In genomic region chr2:228762565-228762964, GRCh38 we compare ENCODE assay signal across 20 cellular contexts.
DNase-seq lines count a peak whose midpoint lies in the region; ATAC-seq and TF ChIP-seq lines count a peak whose summit lies in the region.
"Had no signal": no experiment of that assay in that cellular context is flagged by ENCODE, and none has a peak within 500 bp of the region (broad histone marks: within the 10 kb centered on the region; RNA-seq: fewer than 3 reads in every experiment).

No MANE protein-coding gene starts in this region.

- H3K79me1 ChIP-seq in trophoblast cell (ENCODE audit: low read length), result no peaks in the 10 kb centered on the region

- no peak overlapping the region for H4K8ac ChIP-seq in trophoblast cell (ENCODE audit: low read depth, low read length)

- no peaks in the 10 kb centered on the region for H3K79me2 ChIP-seq in trophoblast cell (ENCODE audit: control insufficient read depth, insufficient read depth, low read length, poor library complexity)

- H3K4me1 Mint-ChIP-seq in endodermal cell, result peaks cover 16% of the 10 kb centered on the region
- H3K4me1 Mint-ChIP-seq: CD14-positive monocyte had no signal

- H2BK12ac ChIP-seq in trophoblast cell (ENCODE audit: low read length), result no peak overlapping the region

- H3K23ac ChIP-seq in trophoblast cell (ENCODE audit: low read length), result no peak overlapping the region

- TF ChIP-seq CTCF in heart left ventricle (IDR thresholded peaks at IDR 0.05) (no peak), endodermal cell (conservative IDR thresholded peaks at IDR 0.05) (no peak)

- H3K9ac ChIP-seq in endodermal cell (ENCODE audit: extremely low read depth, low read length, poor library complexity, severe bottlenecking) (no peak overlapping the region), trophoblast cell (ENCODE audit: low read length) (no peak overlapping the region)
- H3K9ac ChIP-seq: BLaER1 had no signal

- intact Hi-C loops in heart left ventricle (cut with DNase I), result no loop called here
- intact Hi-C loops in left cardiac atrium (cut with DNase I), result no loop called here

- H3K27me3 ChIP-seq in heart left ventricle (no peaks in the 10 kb centered on the region), endodermal cell (ENCODE audit: control insufficient read depth, insufficient read depth, low read length, poor library complexity, severe bottlenecking) (no peaks in the 10 kb centered on the region), trophoblast cell (ENCODE audit: insufficient read depth, low read length) (no peaks in the 10 kb centered on the region)
- H3K27me3 ChIP-seq: BLaER1 had no signal

- no peak overlapping the region for H4K91ac ChIP-seq in trophoblast cell (ENCODE audit: low read depth, low read length)

- H3K4me2 ChIP-seq in trophoblast cell (ENCODE audit: low read length), result no peak overlapping the region
- H3K4me2 ChIP-seq: BLaER1 had no signal

- ATAC-seq in heart left ventricle (peak in 3 of 4 donors; percentile 61 to 83 (median 67)), left cardiac atrium (no peak), HG03342 (IDR thresholded peaks at IDR 0.05; ENCODE audit: unreplicated experiment) (no peak), GM21576 (IDR thresholded peaks at IDR 0.05; ENCODE audit: unreplicated experiment) (no peak)
- ATAC-seq: CD8-positive, alpha-beta T cell; GM12878; HCT116 had no signal

- H3K9me3 ChIP-seq in heart left ventricle (no peaks in the 10 kb centered on the region), endodermal cell (ENCODE audit: control insufficient read depth, low read length) (no peaks in the 10 kb centered on the region), trophoblast cell (ENCODE audit: insufficient read depth, low read depth, low read length) (no peaks in the 10 kb centered on the region)
- H3K9me3 ChIP-seq: BLaER1 had no signal

- TF ChIP-seq POLR2A in heart left ventricle (IDR thresholded peaks at IDR 0.05), result no peak

- H3K4ac ChIP-seq in trophoblast cell (ENCODE audit: low read depth, low read length), result no peak overlapping the region

- H3K36me3 Mint-ChIP-seq in endodermal cell (ENCODE audit: low read depth), result no peaks in the 10 kb centered on the region
- H3K36me3 Mint-ChIP-seq: CD14-positive monocyte; CD8-positive, alpha-beta T cell had no signal

- WGBS in heart left ventricle, 4 donors, result 52 to 74% (median 69%) methylated on average over 2 of the region's 2 CpGs
- 92 to 100% methylated on average over 1 to 2 of the region's 2 CpGs for WGBS in endodermal cell (ENCODE audit: insufficient coverage in 1 of 2, insufficient read length in 1 of 2), 2 experiments
- WGBS in trophoblast cell (ENCODE audit: extremely low coverage, insufficient coverage, insufficient read length), result no CpG with 5 or more reads among the region's 2 CpGs

- H2BK5ac ChIP-seq in trophoblast cell (ENCODE audit: low read depth, low read length, poor library complexity), result no peak overlapping the region

- peaks cover 1% of the 10 kb centered on the region for H3K9me3 Mint-ChIP-seq in endodermal cell
- H3K9me3 Mint-ChIP-seq: HFFc6 had no signal

- H3K4me3 ChIP-seq in heart left ventricle (no peak overlapping the region), endodermal cell (ENCODE audit: low read length) (no peak overlapping the region), trophoblast cell (ENCODE audit: low read depth, low read length) (no peak overlapping the region)
- H3K4me3 ChIP-seq: BLaER1, GM12878 had no signal

- peaks cover 0 to 7% (median 0%) of the 10 kb centered on the region in 12 donors for H3K4me1 ChIP-seq in heart left ventricle
- peaks cover 10% of the 10 kb centered on the region for H3K4me1 ChIP-seq in endodermal cell (ENCODE audit: control insufficient read depth, insufficient read depth, low read length)
- H3K4me1 ChIP-seq in trophoblast cell (ENCODE audit: control insufficient read depth in 1 of 2, insufficient read depth in 2 of 2, low read length in 2 of 2), result peaks cover 3 to 4% of the 10 kb centered on the region in 2 experiments
- H3K4me1 ChIP-seq: BLaER1 had no signal

- no peak overlapping the region for H2AK5ac ChIP-seq in trophoblast cell (ENCODE audit: low read length)

- no peak overlapping the region for H3K27ac ChIP-seq in heart left ventricle
- peak overlapping the region; percentile 32 for H3K27ac ChIP-seq in endodermal cell (ENCODE audit: low read depth, low read length)
- peak overlapping the region; percentile 66 for H3K27ac ChIP-seq in trophoblast cell (ENCODE audit: low read depth, low read length)
- H3K27ac ChIP-seq: 22Rv1, BLaER1 had no signal

- H2BK120ac ChIP-seq in trophoblast cell (ENCODE audit: insufficient read depth, low read length, poor library complexity), result no peak overlapping the region

- no peak overlapping the region for H3K14ac ChIP-seq in trophoblast cell (ENCODE audit: low read length)

- H3K18ac ChIP-seq in trophoblast cell (ENCODE audit: low read length), result no peak overlapping the region

- no peak overlapping the region for H4K12ac ChIP-seq in trophoblast cell (ENCODE audit: low read depth, low read length)

- H3K36me3 ChIP-seq in heart left ventricle, result no peaks in the 10 kb centered on the region
- no peaks in the 10 kb centered on the region for H3K36me3 ChIP-seq in endodermal cell (ENCODE audit: control insufficient read depth, insufficient read depth, low read length)
- no peaks in the 10 kb centered on the region for H3K36me3 ChIP-seq in trophoblast cell (ENCODE audit: control insufficient read depth in 1 of 2, insufficient read depth in 2 of 2, low read length in 2 of 2)
- H3K36me3 ChIP-seq: BLaER1 had no signal

- H3K4me3 Mint-ChIP-seq in endodermal cell, result no peak overlapping the region
- H3K4me3 Mint-ChIP-seq: CD14-positive monocyte; CD8-positive, alpha-beta T cell; HFFc6 had no signal

- H2AFZ ChIP-seq in trophoblast cell (ENCODE audit: insufficient read depth, low read length, poor library complexity), result no peak overlapping the region

- H3K27ac Mint-ChIP-seq in endodermal cell, result no peak overlapping the region
- H3K27ac Mint-ChIP-seq: CD14-positive monocyte; CD8-positive, alpha-beta T cell; HFFc6 had no signal

- DNase-seq in NCI-H1417 (lab: John Stamatoyannopoulos, UW), result peak in 2 of 3 experiments; percentile 5 to 33
- DNase-seq in NCI-H1417 treated with DMSO at 0.1 percent for 48 hours (lab: John Stamatoyannopoulos, UW), result no peak
- no peak for DNase-seq in heart left ventricle
- no peak for DNase-seq in left cardiac atrium
- no peak for DNase-seq in endodermal cell
- DNase-seq in trophoblast cell, result no peak
- DNase-seq: Calu3; CD8-positive, alpha-beta T cell; DMS79 treated with DMSO at 0.1 percent for 48 hours; GOT3; H7; HFFc6; IMR-90 had no signal

- peaks cover 17% of the 10 kb centered on the region for H3K27me3 Mint-ChIP-seq in endodermal cell (ENCODE audit: insufficient read depth)

Comparison
In these comparisons a context has a peak if more than half of its experiments do, and no peak if none do; other contexts are left out.
1. DNase-seq: peak in NCI-H1417 (2 of 3); none in NCI-H1417 treated with DMSO at 0.1 percent for 48 hours (single experiment), heart left ventricle (0 of 5), left cardiac atrium (single experiment), endodermal cell (single experiment) and trophoblast cell (0 of 2).
2. ATAC-seq: peak in heart left ventricle (3 of 4); none in left cardiac atrium (0 of 2), HG03342 (single experiment) and GM21576 (single experiment).
3. H3K27ac ChIP-seq: peak in endodermal cell (single experiment) and trophoblast cell (single experiment); none in heart left ventricle (0 of 12).